In the genomic region with DNA sequence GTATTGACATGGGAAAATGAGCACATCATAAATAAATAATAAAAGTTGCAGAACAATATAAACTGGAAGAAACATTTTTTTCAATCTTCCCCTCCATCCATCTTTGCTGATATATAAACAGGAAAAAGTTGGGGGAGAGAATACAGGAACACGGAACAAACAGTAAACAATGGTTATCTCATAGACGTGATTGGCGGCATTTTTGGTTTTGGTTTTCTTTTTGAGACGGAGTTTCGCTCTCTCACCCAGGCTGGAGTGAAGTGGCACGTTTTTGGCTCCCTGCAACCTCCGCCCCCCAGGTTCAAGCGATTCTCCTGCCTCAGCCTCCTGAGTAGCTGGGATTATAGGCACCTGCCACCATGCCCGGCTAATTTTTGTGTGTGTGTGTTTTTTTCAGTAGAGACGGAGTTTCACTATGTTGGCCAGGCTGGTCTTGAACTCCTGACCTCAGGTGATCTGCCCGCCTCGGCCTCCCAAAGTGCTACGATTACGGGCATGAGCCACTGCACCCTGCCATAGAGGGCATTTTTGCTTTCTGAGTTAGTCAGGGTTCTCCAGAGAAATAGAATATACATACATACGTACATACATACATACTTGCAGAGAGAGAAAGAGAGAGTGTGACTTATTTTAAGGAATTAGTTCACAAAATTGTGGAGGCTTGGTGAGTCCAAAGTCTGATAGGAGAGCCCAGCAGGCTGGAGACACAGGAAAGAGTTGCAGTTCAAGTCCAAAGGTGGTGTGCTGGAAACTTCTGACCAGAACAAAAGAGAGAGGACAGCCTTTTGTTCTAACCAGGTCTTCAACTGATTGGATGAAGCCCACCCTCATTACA, we compare ENCODE assay signal across 12 cellular contexts. TPM values are rescaled to one million over a fixed set of nuclear protein-coding genes. Genes with fewer than 3 reads are reported as not detected.
DNase-seq lines count a peak whose midpoint lies in the region; ATAC-seq and TF ChIP-seq lines count a peak whose summit lies in the region.
"Had no signal": no experiment of that assay in that cellular context is flagged by ENCODE, and none has a peak within 500 bp of the region (broad histone marks: within the 10 kb centered on the region; RNA-seq: fewer than 3 reads in every experiment).

No MANE protein-coding gene starts in this region.

- peaks cover 3% of the 10 kb centered on the region for H3K36me3 Mint-ChIP-seq in activated CD4-positive, alpha-beta T cell treated with anti-CD3 and anti-CD28 coated beads, Interleukin-2, amount 10 ng/mL, durations not matched to agents 7 days and 5 days (ENCODE audit: low read depth)
- peaks cover 3% of the 10 kb centered on the region for H3K36me3 Mint-ChIP-seq in T-helper 17 cell (ENCODE audit: low read depth)
- H3K36me3 Mint-ChIP-seq in effector memory CD8-positive, alpha-beta T cell (ENCODE audit: insufficient read depth): peaks cover 27% of the 10 kb centered on the region

- H3K27ac ChIP-seq in neutrophil: peak overlapping the region; percentile 95
- H3K27ac ChIP-seq: cardiac muscle cell had no signal

- H3K4me1 ChIP-seq in neutrophil (ENCODE audit: control insufficient read depth in 1 of 2, insufficient read depth in 1 of 2, low read depth in 1 of 2, low read length in 1 of 2): peaks cover 45 to 47% of the 10 kb centered on the region in 2 experiments

- peaks cover 42% of the 10 kb centered on the region for H3K4me1 Mint-ChIP-seq in activated CD4-positive, alpha-beta T cell treated with anti-CD3 and anti-CD28 coated beads, Interleukin-2, amount 10 ng/mL, durations not matched to agents 7 days and 5 days
- H3K4me1 Mint-ChIP-seq in T-helper 17 cell: peaks cover 26% of the 10 kb centered on the region
- H3K4me1 Mint-ChIP-seq in effector memory CD8-positive, alpha-beta T cell (ENCODE audit: low read depth in 2 of 2): peaks cover 22 to 33% of the 10 kb centered on the region in 2 donors

- H3K27me3 ChIP-seq in neutrophil: no peaks in the 10 kb centered on the region
- H3K27me3 ChIP-seq: cardiac muscle cell had no signal

- H3K27ac Mint-ChIP-seq in activated CD4-positive, alpha-beta T cell treated with anti-CD3 and anti-CD28 coated beads, Interleukin-2, amount 10 ng/mL, durations not matched to agents 7 days and 5 days: peak overlapping the region; percentile 90
- H3K27ac Mint-ChIP-seq in T-helper 17 cell: peak overlapping the region; percentile 94
- peak overlapping the region; percentile 94 to 96 for H3K27ac Mint-ChIP-seq in effector memory CD8-positive, alpha-beta T cell

- no peaks in the 10 kb centered on the region for H3K9me3 Mint-ChIP-seq in activated CD4-positive, alpha-beta T cell treated with anti-CD3 and anti-CD28 coated beads, Interleukin-2, amount 10 ng/mL, durations not matched to agents 7 days and 5 days
- H3K9me3 Mint-ChIP-seq in effector memory CD8-positive, alpha-beta T cell: no peaks in the 10 kb centered on the region

- no peaks in the 10 kb centered on the region for H3K36me3 ChIP-seq in neutrophil
- H3K36me3 ChIP-seq: cardiac muscle cell had no signal

- peak; percentile 44 for ATAC-seq in T-helper 17 cell
- peak; percentile 66 for ATAC-seq in effector memory CD8-positive, alpha-beta T cell (replicated peaks)
- ATAC-seq in GM21825 (IDR thresholded peaks at IDR 0.05; ENCODE audit: unreplicated experiment): no peak

- peak; percentile 31 for DNase-seq in activated CD4-positive, alpha-beta T cell treated with anti-CD3 and anti-CD28 coated beads, Interleukin-2, amount 10 ng/mL, durations not matched to agents 7 days and 5 days
- no peak for DNase-seq in activated CD4-positive, alpha-beta T cell treated with anti-CD3 and anti-CD28 coated beads, Interleukin-2, amount 50 U/mL, for 48 hours
- no peak for DNase-seq in T-helper 17 cell
- peak in 1 of 3 experiments; percentile 27 for DNase-seq in effector memory CD8-positive, alpha-beta T cell
- no peak for DNase-seq in NCI-H524 treated with DMSO at 0.1 percent for 48 hours (lab: John Stamatoyannopoulos, UW)
- DNase-seq in stimulated activated CD4-positive, alpha-beta T cell treated with anti-CD3 and anti-CD28 coated beads, Interleukin-12 subunit alpha, Interleukin-12 subunit beta, amount 100 ng/mL, for 4 hours: no peak
- DNase-seq: NCI-H1694, NCI-H446, trophoblast cell had no signal

- POLR2A ChIA-PET in activated CD4-positive, alpha-beta T cell treated with anti-CD3 and anti-CD28 coated beads, Interleukin-2, amount 10 ng/mL, durations not matched to agents 7 days and 5 days (lab: Charles Lee): no interaction called here

- H3K4me3 Mint-ChIP-seq in activated CD4-positive, alpha-beta T cell treated with anti-CD3 and anti-CD28 coated beads, Interleukin-2, amount 10 ng/mL, durations not matched to agents 7 days and 5 days: peak overlapping the region; percentile 56
- H3K4me3 Mint-ChIP-seq in T-helper 17 cell: peak overlapping the region; percentile 78
- H3K4me3 Mint-ChIP-seq in effector memory CD8-positive, alpha-beta T cell: peak overlapping the region; percentile 82 to 85

- H3K4me3 ChIP-seq in neutrophil (ENCODE audit: low read depth in 1 of 2, low read length in 1 of 2): no peak overlapping the region
- H3K4me3 ChIP-seq: cardiac muscle cell had no signal

- CTCF ChIA-PET in activated CD4-positive, alpha-beta T cell treated with anti-CD3 and anti-CD28 coated beads, Interleukin-2, amount 10 ng/mL, durations not matched to agents 7 days and 5 days (lab: Charles Lee): interaction anchor here (1.0 to 2.7 kb wide), 2 partner anchors 8 to 197 kb away, joined by 3 to 13 read pairs; no protein-coding TSS in a partner anchor

- peaks cover 7% of the 10 kb centered on the region for H3K27me3 Mint-ChIP-seq in activated CD4-positive, alpha-beta T cell treated with anti-CD3 and anti-CD28 coated beads, Interleukin-2, amount 10 ng/mL, durations not matched to agents 7 days and 5 days
- no peaks in the 10 kb centered on the region for H3K27me3 Mint-ChIP-seq in T-helper 17 cell
- H3K27me3 Mint-ChIP-seq in effector memory CD8-positive, alpha-beta T cell: no peaks in the 10 kb centered on the region

- TF ChIP-seq CTCF in neutrophil (IDR thresholded peaks at IDR 0.05): no peak

- H3K9me3 ChIP-seq in T-helper 17 cell (ENCODE audit: control insufficient read depth, low read length, poor library complexity, severe bottlenecking): no peaks in the 10 kb centered on the region
- no peaks in the 10 kb centered on the region for H3K9me3 ChIP-seq in neutrophil

RNA-seq across cellular contexts. Expression of a gene that starts 22.6 kb away (rescaled TPM):
- total RNA-seq in activated CD4-positive, alpha-beta T cell treated with anti-CD3 and anti-CD28 coated beads, Interleukin-2, amount 10 ng/mL, durations not matched to agents 7 days and 5 days: 10 to 100 TPM; 51.5 to 59.9 TPM
- total RNA-seq in T-helper 17 cell: 100 to 1,000 TPM; 178 to 211 TPM

RNA-seq across cellular contexts. Expression of a gene that starts 23.4 kb away (rescaled TPM):
- 10 to 100 TPM; 16.0 to 22.2 TPM for total RNA-seq in activated CD4-positive, alpha-beta T cell treated with anti-CD3 and anti-CD28 coated beads, Interleukin-2, amount 10 ng/mL, durations not matched to agents 7 days and 5 days
- total RNA-seq in T-helper 17 cell: 10 to 100 TPM; 11.2 to 13.9 TPM

RNA-seq across cellular contexts. Expression of a gene that starts 37.6 kb away (rescaled TPM):
- 10 to 100 TPM; 72.2 to 78.0 TPM for total RNA-seq in activated CD4-positive, alpha-beta T cell treated with anti-CD3 and anti-CD28 coated beads, Interleukin-2, amount 10 ng/mL, durations not matched to agents 7 days and 5 days
- total RNA-seq in T-helper 17 cell: 100 to 1,000 TPM in 1 of 2 donors, 10 to 100 TPM in 1; 97.4 to 106 TPM

RNA-seq across cellular contexts. Expression of a gene that starts 44.4 kb away (rescaled TPM):
- total RNA-seq in activated CD4-positive, alpha-beta T cell treated with anti-CD3 and anti-CD28 coated beads, Interleukin-2, amount 10 ng/mL, durations not matched to agents 7 days and 5 days: 100 to 1,000 TPM; 706 to 753 TPM
- 1,000 to 10,000 TPM; 1,324 to 1,494 TPM for total RNA-seq in T-helper 17 cell
